ENCODE assay signal across 18 cellular contexts in genomic region chr3:124063168-124063909, GRCh38. TPM values are rescaled to one million over a fixed set of nuclear protein-coding genes. Genes with fewer than 3 reads are reported as not detected.
DNase-seq lines count a peak whose midpoint lies in the region; ATAC-seq, FAIRE-seq and TF ChIP-seq lines count a peak whose summit lies in the region.
"Had no signal": no experiment of that assay in that cellular context is flagged by ENCODE, and none has a peak within 500 bp of the region (broad histone marks: within the 10 kb centered on the region; RNA-seq: fewer than 3 reads in every experiment).

No MANE protein-coding gene starts in this region.

- H3K4me3 ChIP-seq in Loucy (ENCODE audit: low read length, poor library complexity, severe bottlenecking): no peak overlapping the region
- H3K4me3 ChIP-seq in astrocyte (ENCODE audit: insufficient read depth, low read depth, low read length): no peak overlapping the region
- no peak overlapping the region for H3K4me3 ChIP-seq in lower lobe of right lung

- H3K27me3 ChIP-seq in Loucy (ENCODE audit: insufficient read depth, low read length, poor library complexity, severe bottlenecking): no peaks in the 10 kb centered on the region
- no peaks in the 10 kb centered on the region for H3K27me3 ChIP-seq in astrocyte (ENCODE audit: insufficient read depth, low read length)
- H3K27me3 ChIP-seq in lower lobe of right lung (ENCODE audit: low read depth): no peaks in the 10 kb centered on the region

- H3K4me1 ChIP-seq in Loucy (ENCODE audit: insufficient read depth, low read length, poor library complexity, severe bottlenecking) (peaks cover 74% of the 10 kb centered on the region), astrocyte (ENCODE audit: insufficient read depth, low read length) (no peaks in the 10 kb centered on the region), lower lobe of right lung (peaks cover 19% of the 10 kb centered on the region)

- peak; percentile 29 for DNase-seq in AG08395 (ENCODE audit: low spot score)
- DNase-seq in astrocyte (ENCODE audit: low read depth): peak; percentile 61
- no peak for DNase-seq in lower lobe of right lung
- no peak for DNase-seq in cerebellar nuclear complex (lab: John Stamatoyannopoulos, UW)
- no peak for DNase-seq in stimulated activated CD4-positive, alpha-beta T cell treated with anti-CD3 and anti-CD28 coated beads, Interleukin-4, amount 100 ng/mL, for 1 hour
- no peak for DNase-seq in stimulated activated CD4-positive, alpha-beta T cell treated with anti-CD3 and anti-CD28 coated beads, Interleukin-2, amount 100 ng/mL, for 48 hours
- DNase-seq: activated CD4-positive, alpha-beta memory T cell treated with anti-CD3 and anti-CD28 coated beads for 36 hours; activated gamma-delta T cell treated with Interleukin-2 at 50 U/mL for 16 hours; AML-193; cortex of kidney; NCI-H187; T-helper 2 cell had no signal

- no peaks in the 10 kb centered on the region for H3K36me3 ChIP-seq in Loucy (ENCODE audit: insufficient read depth, low read length)
- H3K36me3 ChIP-seq in astrocyte (ENCODE audit: insufficient read depth, low read length): no peaks in the 10 kb centered on the region
- no peaks in the 10 kb centered on the region for H3K36me3 ChIP-seq in lower lobe of right lung

- peaks cover 24% of the 10 kb centered on the region for H3K4me1 Mint-ChIP-seq in astrocyte (ENCODE audit: low read depth, unreplicated experiment)

- no peaks in the 10 kb centered on the region for H3K9me3 Mint-ChIP-seq in astrocyte (ENCODE audit: unreplicated experiment)
- H3K9me3 Mint-ChIP-seq: activated CD4-positive, alpha-beta memory T cell treated with anti-CD3 and anti-CD28 coated beads for 36 hours; nephron had no signal

- TF ChIP-seq CTCF in Loucy (conservative IDR thresholded peaks at IDR 0.05; ENCODE audit: low read length) (no peak), astrocyte (IDR thresholded peaks at IDR 0.05; ENCODE audit: insufficient read depth, low read depth, low read length) (no peak), lower lobe of right lung (IDR thresholded peaks at IDR 0.05) (no peak)

- no peak for FAIRE-seq in astrocyte (lab: Jason Lieb, UNC)
- FAIRE-seq: frontal cortex, G401.6, urothelium cell line had no signal

- ATAC-seq in lower lobe of right lung: peak; percentile 46 to 54
- ATAC-seq in GM19395 (IDR thresholded peaks at IDR 0.05; ENCODE audit: unreplicated experiment): no peak

- H3K36me3 Mint-ChIP-seq in astrocyte (ENCODE audit: low read depth, unreplicated experiment): no peaks in the 10 kb centered on the region
- H3K36me3 Mint-ChIP-seq: activated CD4-positive, alpha-beta memory T cell treated with anti-CD3 and anti-CD28 coated beads for 36 hours had no signal

- no peaks in the 10 kb centered on the region for H3K9me2 ChIP-seq in Loucy (replicated peaks; ENCODE audit: low read depth, low read length)

- no peaks in the 10 kb centered on the region for H3K79me2 ChIP-seq in Loucy (ENCODE audit: insufficient read depth, low read length)
- H3K79me2 ChIP-seq in astrocyte (ENCODE audit: insufficient read depth, low read length): peaks cover 16% of the 10 kb centered on the region

- H3F3A ChIP-seq in Loucy (ENCODE audit: low read depth): no peaks in the 10 kb centered on the region

- H4K20me1 ChIP-seq in Loucy (ENCODE audit: insufficient read depth, low read length, poor library complexity, severe bottlenecking) (no peaks in the 10 kb centered on the region), astrocyte (ENCODE audit: insufficient read depth, low read length) (peaks cover 55% of the 10 kb centered on the region)

- intact Hi-C loops in lower lobe of right lung (cut with DNase I): no loop called here

- H2AFZ ChIP-seq in Loucy (ENCODE audit: low read length): no peak overlapping the region
- H2AFZ ChIP-seq in astrocyte (ENCODE audit: low read depth, low read length): no peak overlapping the region

- H3K9ac ChIP-seq in Loucy (ENCODE audit: low read depth, low read length, poor library complexity, severe bottlenecking) (no peak overlapping the region), astrocyte (ENCODE audit: low read length) (no peak overlapping the region)

- H3K27ac Mint-ChIP-seq in astrocyte (ENCODE audit: unreplicated experiment): no peak overlapping the region
- H3K27ac Mint-ChIP-seq: activated CD4-positive, alpha-beta memory T cell treated with anti-CD3 and anti-CD28 coated beads for 36 hours; nephron had no signal

- no peaks in the 10 kb centered on the region for H3K27me3 Mint-ChIP-seq in astrocyte (ENCODE audit: low read depth, unreplicated experiment)

- H3K27ac ChIP-seq in astrocyte (ENCODE audit: low read depth, low read length) (no peak overlapping the region), lower lobe of right lung (peak overlapping the region; percentile 14)

- H3K4me2 ChIP-seq in Loucy (ENCODE audit: low read depth, low read length, poor library complexity, severe bottlenecking) (peak overlapping the region; percentile 42), astrocyte (ENCODE audit: low read length) (no peak overlapping the region)

- H3K4me3 Mint-ChIP-seq in astrocyte (ENCODE audit: unreplicated experiment): no peak overlapping the region
- H3K4me3 Mint-ChIP-seq: activated CD4-positive, alpha-beta memory T cell treated with anti-CD3 and anti-CD28 coated beads for 36 hours; nephron had no signal

- H3K9me3 ChIP-seq in Loucy (ENCODE audit: insufficient read depth, low read depth, low read length) (no peaks in the 10 kb centered on the region), astrocyte (ENCODE audit: insufficient read depth, low read depth, low read length) (no peaks in the 10 kb centered on the region), lower lobe of right lung (no peaks in the 10 kb centered on the region)

RNA-seq across cellular contexts. Expression of gene KALRN, which starts 30.2 kb away (rescaled TPM):
- total RNA-seq in astrocyte (28.6 and 29.2 TPM in 2 replicates), lower lobe of right lung (15.4 TPM)

Comparison
In these comparisons a context has a peak if more than half of its experiments do, and no peak if none do; other contexts are left out.
1. DNase-seq: peak in AG08395 (single experiment) and astrocyte (single experiment); none in lower lobe of right lung (single experiment), cerebellar nuclear complex (0 of 2), stimulated activated CD4-positive, alpha-beta T cell treated with anti-CD3 and anti-CD28 coated beads, Interleukin-4, amount 100 ng/mL, for 1 hour (single experiment) and stimulated activated CD4-positive, alpha-beta T cell treated with anti-CD3 and anti-CD28 coated beads, Interleukin-2, amount 100 ng/mL, for 48 hours (0 of 2).